Comparison of ENCODE assay signal across 2 cellular contexts in the genomic region with DNA sequence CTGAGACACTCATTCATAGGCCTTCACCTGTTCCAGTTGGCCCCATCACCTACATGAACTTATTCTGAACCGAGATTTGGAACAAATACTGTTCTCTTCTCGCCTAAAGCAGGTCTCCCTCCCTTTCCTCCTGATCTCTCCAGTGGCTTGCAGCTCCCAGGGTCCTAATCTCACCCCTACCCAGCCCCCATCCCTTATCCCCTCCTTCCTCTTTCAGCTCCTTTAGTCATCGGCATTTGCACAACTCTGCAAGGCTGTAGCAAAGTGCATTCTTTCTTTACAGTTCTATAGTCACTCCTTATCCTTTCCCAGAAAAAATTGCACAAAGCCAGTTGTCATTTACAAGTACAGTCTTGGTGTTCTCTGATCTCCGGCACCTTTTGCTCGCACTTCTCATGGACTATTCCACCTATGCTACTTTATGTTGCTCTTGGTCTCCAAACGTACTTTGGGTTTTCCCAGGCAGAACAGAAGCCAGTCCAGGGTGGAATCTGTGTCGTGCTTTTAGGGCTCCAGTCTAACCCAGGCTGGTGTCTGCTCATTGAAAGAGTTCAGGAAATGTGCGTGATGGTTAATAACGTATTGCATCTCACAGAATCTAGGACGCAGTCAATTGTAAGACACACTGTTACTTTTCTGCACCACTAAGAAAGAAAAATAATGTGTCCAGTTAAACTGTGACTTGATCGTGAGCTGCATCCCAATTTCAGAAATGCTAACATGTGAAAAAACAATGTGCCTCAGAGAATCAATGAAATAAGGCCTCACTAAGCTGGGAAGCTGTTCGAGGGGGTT.
A peak's percentile ranks its signal among the peaks of the same experiment; 100 is the strongest.
TF ChIP-seq lines count a peak whose summit lies in the region.

No MANE protein-coding gene starts in this region.

TF ChIP-seq in HepG2, 621 proteins besides CTCF, POLR2A, EP300 and RAD21 (continues in another document):
- no peak for TF ChIP-seq YEATS4 (CRISPR knock-in tag; IDR thresholded peaks at IDR 0.05; ENCODE audit: borderline replicate concordance)
- TF ChIP-seq MEIS1 (CRISPR knock-in tag; IDR thresholded peaks at IDR 0.05; ENCODE audit: borderline replicate concordance) = no peak
- no peak for TF ChIP-seq ZNF557 (CRISPR knock-in tag; IDR thresholded peaks at IDR 0.05)
- TF ChIP-seq, protein P1, sequence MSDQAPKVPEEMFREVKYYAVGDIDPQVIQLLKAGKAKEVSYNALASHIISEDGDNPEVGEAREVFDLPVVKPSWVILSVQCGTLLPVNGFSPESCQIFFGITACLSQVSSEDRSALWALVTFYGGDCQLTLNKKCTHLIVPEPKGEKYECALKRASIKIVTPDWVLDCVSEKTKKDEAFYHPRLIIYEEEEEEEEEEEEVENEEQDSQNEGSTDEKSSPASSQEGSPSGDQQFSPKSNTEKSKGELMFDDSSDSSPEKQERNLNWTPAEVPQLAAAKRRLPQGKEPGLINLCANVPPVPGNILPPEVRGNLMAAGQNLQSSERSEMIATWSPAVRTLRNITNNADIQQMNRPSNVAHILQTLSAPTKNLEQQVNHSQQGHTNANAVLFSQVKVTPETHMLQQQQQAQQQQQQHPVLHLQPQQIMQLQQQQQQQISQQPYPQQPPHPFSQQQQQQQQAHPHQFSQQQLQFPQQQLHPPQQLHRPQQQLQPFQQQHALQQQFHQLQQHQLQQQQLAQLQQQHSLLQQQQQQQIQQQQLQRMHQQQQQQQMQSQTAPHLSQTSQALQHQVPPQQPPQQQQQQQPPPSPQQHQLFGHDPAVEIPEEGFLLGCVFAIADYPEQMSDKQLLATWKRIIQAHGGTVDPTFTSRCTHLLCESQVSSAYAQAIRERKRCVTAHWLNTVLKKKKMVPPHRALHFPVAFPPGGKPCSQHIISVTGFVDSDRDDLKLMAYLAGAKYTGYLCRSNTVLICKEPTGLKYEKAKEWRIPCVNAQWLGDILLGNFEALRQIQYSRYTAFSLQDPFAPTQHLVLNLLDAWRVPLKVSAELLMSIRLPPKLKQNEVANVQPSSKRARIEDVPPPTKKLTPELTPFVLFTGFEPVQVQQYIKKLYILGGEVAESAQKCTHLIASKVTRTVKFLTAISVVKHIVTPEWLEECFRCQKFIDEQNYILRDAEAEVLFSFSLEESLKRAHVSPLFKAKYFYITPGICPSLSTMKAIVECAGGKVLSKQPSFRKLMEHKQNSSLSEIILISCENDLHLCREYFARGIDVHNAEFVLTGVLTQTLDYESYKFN (CRISPR knock-in tag; conservative IDR thresholded peaks at IDR 0.05) = 0 out of 2 replicates have a peak, but pooled peaks have one; percentile 17
- TF ChIP-seq ARID2 (CRISPR knock-in tag; IDR thresholded peaks at IDR 0.05; ENCODE audit: borderline replicate concordance) = no peak
- TF ChIP-seq SSRP1 (CRISPR knock-in tag; IDR thresholded peaks at IDR 0.05) = no peak
- TF ChIP-seq, protein P2, sequence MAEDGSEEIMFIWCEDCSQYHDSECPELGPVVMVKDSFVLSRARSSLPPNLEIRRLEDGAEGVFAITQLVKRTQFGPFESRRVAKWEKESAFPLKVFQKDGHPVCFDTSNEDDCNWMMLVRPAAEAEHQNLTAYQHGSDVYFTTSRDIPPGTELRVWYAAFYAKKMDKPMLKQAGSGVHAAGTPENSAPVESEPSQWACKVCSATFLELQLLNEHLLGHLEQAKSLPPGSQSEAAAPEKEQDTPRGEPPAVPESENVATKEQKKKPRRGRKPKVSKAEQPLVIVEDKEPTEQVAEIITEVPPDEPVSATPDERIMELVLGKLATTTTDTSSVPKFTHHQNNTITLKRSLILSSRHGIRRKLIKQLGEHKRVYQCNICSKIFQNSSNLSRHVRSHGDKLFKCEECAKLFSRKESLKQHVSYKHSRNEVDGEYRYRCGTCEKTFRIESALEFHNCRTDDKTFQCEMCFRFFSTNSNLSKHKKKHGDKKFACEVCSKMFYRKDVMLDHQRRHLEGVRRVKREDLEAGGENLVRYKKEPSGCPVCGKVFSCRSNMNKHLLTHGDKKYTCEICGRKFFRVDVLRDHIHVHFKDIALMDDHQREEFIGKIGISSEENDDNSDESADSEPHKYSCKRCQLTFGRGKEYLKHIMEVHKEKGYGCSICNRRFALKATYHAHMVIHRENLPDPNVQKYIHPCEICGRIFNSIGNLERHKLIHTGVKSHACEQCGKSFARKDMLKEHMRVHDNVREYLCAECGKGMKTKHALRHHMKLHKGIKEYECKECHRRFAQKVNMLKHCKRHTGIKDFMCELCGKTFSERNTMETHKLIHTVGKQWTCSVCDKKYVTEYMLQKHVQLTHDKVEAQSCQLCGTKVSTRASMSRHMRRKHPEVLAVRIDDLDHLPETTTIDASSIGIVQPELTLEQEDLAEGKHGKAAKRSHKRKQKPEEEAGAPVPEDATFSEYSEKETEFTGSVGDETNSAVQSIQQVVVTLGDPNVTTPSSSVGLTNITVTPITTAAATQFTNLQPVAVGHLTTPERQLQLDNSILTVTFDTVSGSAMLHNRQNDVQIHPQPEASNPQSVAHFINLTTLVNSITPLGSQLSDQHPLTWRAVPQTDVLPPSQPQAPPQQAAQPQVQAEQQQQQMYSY (CRISPR knock-in tag; IDR thresholded peaks at IDR 0.05) = peak; percentile 79; the same call in 1 of the 2 replicates
- TF ChIP-seq SMAD1 (CRISPR knock-in tag; IDR thresholded peaks at IDR 0.05; ENCODE audit: borderline replicate concordance, low read depth) = no peak
- TF ChIP-seq SP140L (CRISPR knock-in tag; IDR thresholded peaks at IDR 0.05; ENCODE audit: borderline replicate concordance) = no peak
- TF ChIP-seq ARHGAP35 (CRISPR knock-in tag; IDR thresholded peaks at IDR 0.05; ENCODE audit: borderline replicate concordance) = no peak
- TF ChIP-seq NBN (conservative IDR thresholded peaks at IDR 0.05) = no peak
- 0 out of 2 replicates have a peak, but pooled peaks have one; percentile 21 for TF ChIP-seq MEF2D (CRISPR knock-in tag; IDR thresholded peaks at IDR 0.05)
- TF ChIP-seq, protein P3, sequence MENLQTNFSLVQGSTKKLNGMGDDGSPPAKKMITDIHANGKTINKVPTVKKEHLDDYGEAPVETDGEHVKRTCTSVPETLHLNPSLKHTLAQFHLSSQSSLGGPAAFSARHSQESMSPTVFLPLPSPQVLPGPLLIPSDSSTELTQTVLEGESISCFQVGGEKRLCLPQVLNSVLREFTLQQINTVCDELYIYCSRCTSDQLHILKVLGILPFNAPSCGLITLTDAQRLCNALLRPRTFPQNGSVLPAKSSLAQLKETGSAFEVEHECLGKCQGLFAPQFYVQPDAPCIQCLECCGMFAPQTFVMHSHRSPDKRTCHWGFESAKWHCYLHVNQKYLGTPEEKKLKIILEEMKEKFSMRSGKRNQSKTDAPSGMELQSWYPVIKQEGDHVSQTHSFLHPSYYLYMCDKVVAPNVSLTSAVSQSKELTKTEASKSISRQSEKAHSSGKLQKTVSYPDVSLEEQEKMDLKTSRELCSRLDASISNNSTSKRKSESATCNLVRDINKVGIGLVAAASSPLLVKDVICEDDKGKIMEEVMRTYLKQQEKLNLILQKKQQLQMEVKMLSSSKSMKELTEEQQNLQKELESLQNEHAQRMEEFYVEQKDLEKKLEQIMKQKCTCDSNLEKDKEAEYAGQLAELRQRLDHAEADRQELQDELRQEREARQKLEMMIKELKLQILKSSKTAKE (CRISPR knock-in tag; IDR thresholded peaks at IDR 0.05; ENCODE audit: borderline replicate concordance) = no peak
- TF ChIP-seq, protein P4, sequence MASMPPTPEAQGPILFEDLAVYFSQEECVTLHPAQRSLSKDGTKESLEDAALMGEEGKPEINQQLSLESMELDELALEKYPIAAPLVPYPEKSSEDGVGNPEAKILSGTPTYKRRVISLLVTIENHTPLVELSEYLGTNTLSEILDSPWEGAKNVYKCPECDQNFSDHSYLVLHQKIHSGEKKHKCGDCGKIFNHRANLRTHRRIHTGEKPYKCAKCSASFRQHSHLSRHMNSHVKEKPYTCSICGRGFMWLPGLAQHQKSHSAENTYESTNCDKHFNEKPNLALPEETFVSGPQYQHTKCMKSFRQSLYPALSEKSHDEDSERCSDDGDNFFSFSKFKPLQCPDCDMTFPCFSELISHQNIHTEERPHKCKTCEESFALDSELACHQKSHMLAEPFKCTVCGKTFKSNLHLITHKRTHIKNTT (CRISPR knock-in tag; IDR thresholded peaks at IDR 0.05) = no peak
- TF ChIP-seq ZNF775 (CRISPR knock-in tag; IDR thresholded peaks at IDR 0.05; ENCODE audit: borderline replicate concordance) = no peak

TF ChIP-seq in H1, 55 proteins besides CTCF, POLR2A, EP300 and RAD21 (continues in another document):
- TF ChIP-seq TAF1 (IDR thresholded peaks at IDR 0.05; ENCODE audit: low read depth, low read length) (no peak), SIRT6 (IDR thresholded peaks at IDR 0.05; ENCODE audit: low read length) (no peak), RBBP5 (IDR thresholded peaks at IDR 0.05; ENCODE audit: borderline replicate concordance, low read depth, low read length) (no peak), RXRA (IDR thresholded peaks at IDR 0.05; ENCODE audit: insufficient read depth, low read depth, low read length) (no peak), TEAD4 (IDR thresholded peaks at IDR 0.05; ENCODE audit: low read depth, low read length) (no peak), PHF8 (conservative IDR thresholded peaks at IDR 0.05; ENCODE audit: low read depth, low read length) (no peak), GTF2F1 (IDR thresholded peaks at IDR 0.05; ENCODE audit: borderline replicate concordance, low read depth, low read length) (no peak), MAFK (IDR thresholded peaks at IDR 0.05; ENCODE audit: low read depth, low read length) (no peak), POLR2AphosphoS5 (IDR thresholded peaks at IDR 0.05; ENCODE audit: low read depth, low read length) (no peak), CHD1 (IDR thresholded peaks at IDR 0.05; ENCODE audit: low read depth, low read length) (no peak), SAP30 (IDR thresholded peaks at IDR 0.05; ENCODE audit: insufficient read depth, insufficient replicate concordance, low read length) (no peak), SRF (IDR thresholded peaks at IDR 0.05; ENCODE audit: low read depth, low read length) (no peak), SP1 (IDR thresholded peaks at IDR 0.05; ENCODE audit: low read depth, low read length) (no peak), HDAC6 (IDR thresholded peaks at IDR 0.05; ENCODE audit: low read depth, low read length) (no peak), TAF7 (optimal IDR thresholded peaks at IDR 0.05; ENCODE audit: borderline replicate concordance, low read depth, low read length) (no peak), NRF1 (IDR thresholded peaks at IDR 0.05; ENCODE audit: low read depth, low read length) (no peak)
- TF ChIP-seq, protein P5, sequence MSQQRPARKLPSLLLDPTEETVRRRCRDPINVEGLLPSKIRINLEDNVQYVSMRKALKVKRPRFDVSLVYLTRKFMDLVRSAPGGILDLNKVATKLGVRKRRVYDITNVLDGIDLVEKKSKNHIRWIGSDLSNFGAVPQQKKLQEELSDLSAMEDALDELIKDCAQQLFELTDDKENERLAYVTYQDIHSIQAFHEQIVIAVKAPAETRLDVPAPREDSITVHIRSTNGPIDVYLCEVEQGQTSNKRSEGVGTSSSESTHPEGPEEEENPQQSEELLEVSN (IDR thresholded peaks at IDR 0.05) = no peak
- TF ChIP-seq, protein P6, sequence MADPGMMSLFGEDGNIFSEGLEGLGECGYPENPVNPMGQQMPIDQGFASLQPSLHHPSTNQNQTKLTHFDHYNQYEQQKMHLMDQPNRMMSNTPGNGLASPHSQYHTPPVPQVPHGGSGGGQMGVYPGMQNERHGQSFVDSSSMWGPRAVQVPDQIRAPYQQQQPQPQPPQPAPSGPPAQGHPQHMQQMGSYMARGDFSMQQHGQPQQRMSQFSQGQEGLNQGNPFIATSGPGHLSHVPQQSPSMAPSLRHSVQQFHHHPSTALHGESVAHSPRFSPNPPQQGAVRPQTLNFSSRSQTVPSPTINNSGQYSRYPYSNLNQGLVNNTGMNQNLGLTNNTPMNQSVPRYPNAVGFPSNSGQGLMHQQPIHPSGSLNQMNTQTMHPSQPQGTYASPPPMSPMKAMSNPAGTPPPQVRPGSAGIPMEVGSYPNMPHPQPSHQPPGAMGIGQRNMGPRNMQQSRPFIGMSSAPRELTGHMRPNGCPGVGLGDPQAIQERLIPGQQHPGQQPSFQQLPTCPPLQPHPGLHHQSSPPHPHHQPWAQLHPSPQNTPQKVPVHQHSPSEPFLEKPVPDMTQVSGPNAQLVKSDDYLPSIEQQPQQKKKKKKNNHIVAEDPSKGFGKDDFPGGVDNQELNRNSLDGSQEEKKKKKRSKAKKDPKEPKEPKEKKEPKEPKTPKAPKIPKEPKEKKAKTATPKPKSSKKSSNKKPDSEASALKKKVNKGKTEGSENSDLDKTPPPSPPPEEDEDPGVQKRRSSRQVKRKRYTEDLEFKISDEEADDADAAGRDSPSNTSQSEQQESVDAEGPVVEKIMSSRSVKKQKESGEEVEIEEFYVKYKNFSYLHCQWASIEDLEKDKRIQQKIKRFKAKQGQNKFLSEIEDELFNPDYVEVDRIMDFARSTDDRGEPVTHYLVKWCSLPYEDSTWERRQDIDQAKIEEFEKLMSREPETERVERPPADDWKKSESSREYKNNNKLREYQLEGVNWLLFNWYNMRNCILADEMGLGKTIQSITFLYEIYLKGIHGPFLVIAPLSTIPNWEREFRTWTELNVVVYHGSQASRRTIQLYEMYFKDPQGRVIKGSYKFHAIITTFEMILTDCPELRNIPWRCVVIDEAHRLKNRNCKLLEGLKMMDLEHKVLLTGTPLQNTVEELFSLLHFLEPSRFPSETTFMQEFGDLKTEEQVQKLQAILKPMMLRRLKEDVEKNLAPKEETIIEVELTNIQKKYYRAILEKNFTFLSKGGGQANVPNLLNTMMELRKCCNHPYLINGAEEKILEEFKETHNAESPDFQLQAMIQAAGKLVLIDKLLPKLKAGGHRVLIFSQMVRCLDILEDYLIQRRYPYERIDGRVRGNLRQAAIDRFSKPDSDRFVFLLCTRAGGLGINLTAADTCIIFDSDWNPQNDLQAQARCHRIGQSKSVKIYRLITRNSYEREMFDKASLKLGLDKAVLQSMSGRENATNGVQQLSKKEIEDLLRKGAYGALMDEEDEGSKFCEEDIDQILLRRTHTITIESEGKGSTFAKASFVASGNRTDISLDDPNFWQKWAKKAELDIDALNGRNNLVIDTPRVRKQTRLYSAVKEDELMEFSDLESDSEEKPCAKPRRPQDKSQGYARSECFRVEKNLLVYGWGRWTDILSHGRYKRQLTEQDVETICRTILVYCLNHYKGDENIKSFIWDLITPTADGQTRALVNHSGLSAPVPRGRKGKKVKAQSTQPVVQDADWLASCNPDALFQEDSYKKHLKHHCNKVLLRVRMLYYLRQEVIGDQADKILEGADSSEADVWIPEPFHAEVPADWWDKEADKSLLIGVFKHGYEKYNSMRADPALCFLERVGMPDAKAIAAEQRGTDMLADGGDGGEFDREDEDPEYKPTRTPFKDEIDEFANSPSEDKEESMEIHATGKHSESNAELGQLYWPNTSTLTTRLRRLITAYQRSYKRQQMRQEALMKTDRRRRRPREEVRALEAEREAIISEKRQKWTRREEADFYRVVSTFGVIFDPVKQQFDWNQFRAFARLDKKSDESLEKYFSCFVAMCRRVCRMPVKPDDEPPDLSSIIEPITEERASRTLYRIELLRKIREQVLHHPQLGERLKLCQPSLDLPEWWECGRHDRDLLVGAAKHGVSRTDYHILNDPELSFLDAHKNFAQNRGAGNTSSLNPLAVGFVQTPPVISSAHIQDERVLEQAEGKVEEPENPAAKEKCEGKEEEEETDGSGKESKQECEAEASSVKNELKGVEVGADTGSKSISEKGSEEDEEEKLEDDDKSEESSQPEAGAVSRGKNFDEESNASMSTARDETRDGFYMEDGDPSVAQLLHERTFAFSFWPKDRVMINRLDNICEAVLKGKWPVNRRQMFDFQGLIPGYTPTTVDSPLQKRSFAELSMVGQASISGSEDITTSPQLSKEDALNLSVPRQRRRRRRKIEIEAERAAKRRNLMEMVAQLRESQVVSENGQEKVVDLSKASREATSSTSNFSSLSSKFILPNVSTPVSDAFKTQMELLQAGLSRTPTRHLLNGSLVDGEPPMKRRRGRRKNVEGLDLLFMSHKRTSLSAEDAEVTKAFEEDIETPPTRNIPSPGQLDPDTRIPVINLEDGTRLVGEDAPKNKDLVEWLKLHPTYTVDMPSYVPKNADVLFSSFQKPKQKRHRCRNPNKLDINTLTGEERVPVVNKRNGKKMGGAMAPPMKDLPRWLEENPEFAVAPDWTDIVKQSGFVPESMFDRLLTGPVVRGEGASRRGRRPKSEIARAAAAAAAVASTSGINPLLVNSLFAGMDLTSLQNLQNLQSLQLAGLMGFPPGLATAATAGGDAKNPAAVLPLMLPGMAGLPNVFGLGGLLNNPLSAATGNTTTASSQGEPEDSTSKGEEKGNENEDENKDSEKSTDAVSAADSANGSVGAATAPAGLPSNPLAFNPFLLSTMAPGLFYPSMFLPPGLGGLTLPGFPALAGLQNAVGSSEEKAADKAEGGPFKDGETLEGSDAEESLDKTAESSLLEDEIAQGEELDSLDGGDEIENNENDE (IDR thresholded peaks at IDR 0.05; ENCODE audit: insufficient replicate concordance, low read length) = no peak
